Comparison of ENCODE assay signal across 29 cellular contexts in genomic region chr17:49895812-49896211, GRCh38. TPM values are rescaled to one million over a fixed set of nuclear protein-coding genes. Genes with fewer than 3 reads are reported as not detected.
"Had no signal": no experiment of that assay in that cellular context is flagged by ENCODE, and none has a peak within 500 bp of the region (broad histone marks: within the 10 kb centered on the region; RNA-seq: fewer than 3 reads in every experiment).

No MANE protein-coding gene starts in this region.

- H3K4me3 Mint-ChIP-seq: mesothelial cell of epicardium had no signal

- H3K4me1 ChIP-seq: gastrocnemius medialis had no signal

- H3K27ac Mint-ChIP-seq: mesothelial cell of epicardium had no signal

- H3K36me3 ChIP-seq: esophagus squamous epithelium, gastrocnemius medialis, heart right ventricle, left lung, lower lobe of right lung had no signal

- DNase-seq: dermis blood vessel endothelial cell; dorsolateral prefrontal cortex; effector CD4-positive, alpha-beta T cell; effector memory CD4-positive, alpha-beta T cell; erythroblast; esophagus squamous epithelium; foreskin fibroblast; foreskin melanocyte; gastrocnemius medialis; glutamatergic neuron; head of caudate nucleus; heart right ventricle; hippocampal formation; left cardiac atrium; left lung; left ventricle myocardium superior; lower lobe of right lung; mesenchymal stem cell; mucosa of descending colon had no signal

- ATAC-seq: gastrocnemius medialis, heart right ventricle, left cardiac atrium, left lung, left ventricle myocardium superior, lower lobe of right lung, mucosa of descending colon had no signal

- H3K36me3 Mint-ChIP-seq: mesothelial cell of epicardium had no signal

- H3K4me3 ChIP-seq: coronary artery, dorsolateral prefrontal cortex, esophagus squamous epithelium, gastrocnemius medialis, heart right ventricle, left lung, lower lobe of right lung, mucosa of descending colon had no signal

- H3K9me3 Mint-ChIP-seq: mesothelial cell of epicardium had no signal

- H3K27ac ChIP-seq: coronary artery, dorsolateral prefrontal cortex, gastrocnemius medialis, heart right ventricle, left lung, lower lobe of right lung had no signal

- H3K9me3 ChIP-seq: esophagus squamous epithelium, gastrocnemius medialis, heart right ventricle, left lung, lower lobe of right lung, mucosa of descending colon had no signal

RNA-seq across cellular contexts. Expression of gene TAC4, which starts 47.9 kb away (rescaled TPM):
- total RNA-seq: dermis blood vessel endothelial cell, endothelial cell of umbilical vein, esophagus mucosa, esophagus squamous epithelium, gastrocnemius medialis, glomerular endothelial cell, kidney epithelial cell, left cardiac atrium, left lung, left ventricle myocardium superior, lower leg skin, lower lobe of right lung, lung microvascular endothelial cell, mesenteric fat pad, mesothelial cell of epicardium, mucosa of descending colon, myocyte had no signal
